In the genomic region with DNA sequence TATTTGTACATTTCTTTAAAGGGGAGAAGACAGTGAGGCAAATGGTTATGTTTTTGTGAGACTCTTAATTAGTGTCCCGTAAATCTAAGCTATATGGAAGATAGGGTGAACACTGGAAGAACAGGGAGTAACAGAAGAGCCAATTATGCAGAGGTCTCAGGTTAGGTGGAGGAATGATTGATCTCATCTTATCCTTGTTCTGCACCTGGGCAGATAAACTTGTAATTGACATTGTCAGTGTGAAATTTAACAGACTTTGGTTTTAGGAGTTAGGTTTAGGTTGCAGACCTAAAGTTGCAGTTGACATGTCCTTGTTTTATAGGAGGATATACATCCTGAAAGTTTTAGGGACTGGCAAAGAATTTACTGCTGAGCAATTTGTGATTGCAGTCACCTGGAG, we compare ENCODE assay signal across 21 cellular contexts. TPM values are rescaled to one million over a fixed set of nuclear protein-coding genes. Genes with fewer than 3 reads are reported as not detected.
DNase-seq lines count a peak whose midpoint lies in the region; ATAC-seq and TF ChIP-seq lines count a peak whose summit lies in the region.
"Had no signal": no experiment of that assay in that cellular context is flagged by ENCODE, and none has a peak within 500 bp of the region (broad histone marks: within the 10 kb centered on the region; RNA-seq: fewer than 3 reads in every experiment).

No MANE protein-coding gene starts in this region.

- H3K4me3 ChIP-seq in osteoblast (ENCODE audit: insufficient read depth, low read length) (no peak overlapping the region), suprapubic skin (no peak overlapping the region)
- H3K4me3 ChIP-seq: body of pancreas, esophagus squamous epithelium, right lobe of liver, thyroid gland had no signal

- H3K4me1 Mint-ChIP-seq in activated T-cell treated with anti-CD3 and anti-CD28 coated beads, Interleukin-2, amount 50 U/mL, for 4 hours (ENCODE audit: low read depth), result peaks cover 77% of the 10 kb centered on the region
- H3K4me1 Mint-ChIP-seq in activated naive CD8-positive, alpha-beta T cell treated with anti-CD3 and anti-CD28 coated beads for 36 hours, result peaks cover 59% of the 10 kb centered on the region

- H2AFZ ChIP-seq in osteoblast (ENCODE audit: low read length), result no peak overlapping the region
- H2AFZ ChIP-seq: parathyroid adenoma had no signal

- no peaks in the 10 kb centered on the region for H3K36me3 ChIP-seq in osteoblast (ENCODE audit: insufficient read depth, low read length)
- H3K36me3 ChIP-seq in suprapubic skin, result no peaks in the 10 kb centered on the region
- H3K36me3 ChIP-seq: esophagus squamous epithelium, right lobe of liver, thyroid gland had no signal

- H3K27ac ChIP-seq in osteoblast (ENCODE audit: low read depth, low read length) (no peak overlapping the region), suprapubic skin (no peak overlapping the region)
- H3K27ac ChIP-seq: body of pancreas, esophagus squamous epithelium, parathyroid adenoma, right lobe of liver, thyroid gland, VCaP had no signal

- H3K4me1 ChIP-seq in osteoblast (ENCODE audit: insufficient read depth, low read length) (peaks cover 43% of the 10 kb centered on the region), suprapubic skin (peaks cover 67% of the 10 kb centered on the region)

- peaks cover 19% of the 10 kb centered on the region for H3K79me2 ChIP-seq in osteoblast (ENCODE audit: insufficient read depth, low read length)
- H3K79me2 ChIP-seq: parathyroid adenoma had no signal

- no peaks in the 10 kb centered on the region for H3K9me3 ChIP-seq in osteoblast (ENCODE audit: low read depth, low read length)
- no peaks in the 10 kb centered on the region for H3K9me3 ChIP-seq in suprapubic skin
- H3K9me3 ChIP-seq: body of pancreas, esophagus squamous epithelium, right lobe of liver, thyroid gland had no signal

- no peaks in the 10 kb centered on the region for H3K36me3 Mint-ChIP-seq in activated T-cell treated with anti-CD3 and anti-CD28 coated beads, Interleukin-2, amount 50 U/mL, for 4 hours (ENCODE audit: insufficient read depth)
- H3K36me3 Mint-ChIP-seq in activated naive CD8-positive, alpha-beta T cell treated with anti-CD3 and anti-CD28 coated beads for 36 hours, result peaks cover 52% of the 10 kb centered on the region

- no peak for ATAC-seq in activated T-cell treated with anti-CD3 and anti-CD28 coated beads, Interleukin-2, amount 50 U/mL, for 4 hours
- no peak for ATAC-seq in GM18873 (IDR thresholded peaks at IDR 0.05; ENCODE audit: low FRiP score, unreplicated experiment)
- ATAC-seq: body of pancreas, right lobe of liver had no signal

- no peaks in the 10 kb centered on the region for H3K27me3 ChIP-seq in osteoblast (ENCODE audit: insufficient read depth, low read length)
- no peaks in the 10 kb centered on the region for H3K27me3 ChIP-seq in suprapubic skin
- H3K27me3 ChIP-seq: body of pancreas, esophagus squamous epithelium, right lobe of liver, thyroid gland had no signal

- no peak for DNase-seq in activated T-cell treated with anti-CD3 and anti-CD28 coated beads, Interleukin-2, amount 50 U/mL, for 4 hours
- no peak for DNase-seq in activated T-cell treated with anti-CD3 and anti-CD28 coated beads for 4 hours
- peak; percentile 19 for DNase-seq in OCI-M1 (lab: John Stamatoyannopoulos, UW)
- DNase-seq in activated naive CD8-positive, alpha-beta T cell treated with anti-CD3 and anti-CD28 coated beads for 36 hours, result no peak
- DNase-seq in osteoblast (ENCODE audit: insufficient read length, low spot score, missing footprints), result peak; percentile 45
- no peak for DNase-seq in suprapubic skin (ENCODE audit: low spot score in 2 of 2)
- DNase-seq in posterior cingulate gyrus, result no peak
- DNase-seq: activated gamma-delta T cell treated with Interleukin-2 at 50 U/mL for 16 hours; body of pancreas; DMS79; effector CD8-positive, alpha-beta T cell; esophagus squamous epithelium; NCI-H146; NCI-H69; right lobe of liver; SHP77; thyroid gland had no signal

- peak overlapping the region; percentile 80 for H3K27ac Mint-ChIP-seq in activated naive CD8-positive, alpha-beta T cell treated with anti-CD3 and anti-CD28 coated beads for 36 hours
- H3K27ac Mint-ChIP-seq: memory B cell had no signal

- TF ChIP-seq CTCF in osteoblast (IDR thresholded peaks at IDR 0.05; ENCODE audit: extremely low read depth, low read depth, low read length) (no peak), suprapubic skin (IDR thresholded peaks at IDR 0.05) (no peak)

- no peaks in the 10 kb centered on the region for H3K27me3 Mint-ChIP-seq in activated T-cell treated with anti-CD3 and anti-CD28 coated beads, Interleukin-2, amount 50 U/mL, for 4 hours (ENCODE audit: low read depth)
- H3K27me3 Mint-ChIP-seq in activated naive CD8-positive, alpha-beta T cell treated with anti-CD3 and anti-CD28 coated beads for 36 hours, result no peaks in the 10 kb centered on the region
- H3K27me3 Mint-ChIP-seq: memory B cell had no signal

- no peaks in the 10 kb centered on the region for H3K9me3 Mint-ChIP-seq in activated T-cell treated with anti-CD3 and anti-CD28 coated beads, Interleukin-2, amount 50 U/mL, for 4 hours
- peaks cover 3% of the 10 kb centered on the region for H3K9me3 Mint-ChIP-seq in activated naive CD8-positive, alpha-beta T cell treated with anti-CD3 and anti-CD28 coated beads for 36 hours
- H3K9me3 Mint-ChIP-seq: memory B cell had no signal

- H4K20me1 ChIP-seq in osteoblast (ENCODE audit: insufficient read depth, low read length), result peaks cover 10% of the 10 kb centered on the region

- intact Hi-C loops in posterior cingulate gyrus (cut with DNase I), result no loop called here

- H3K4me2 ChIP-seq in osteoblast (ENCODE audit: insufficient read depth, low read length), result no peak overlapping the region

- TF ChIP-seq EP300 in suprapubic skin (IDR thresholded peaks at IDR 0.05), result no peak

- TF ChIP-seq POLR2A in suprapubic skin (IDR thresholded peaks at IDR 0.05), result no peak

- peak overlapping the region; percentile 33 for H3K4me3 Mint-ChIP-seq in activated T-cell treated with anti-CD3 and anti-CD28 coated beads, Interleukin-2, amount 50 U/mL, for 4 hours
- H3K4me3 Mint-ChIP-seq in activated naive CD8-positive, alpha-beta T cell treated with anti-CD3 and anti-CD28 coated beads for 36 hours, result peak overlapping the region; percentile 35
- H3K4me3 Mint-ChIP-seq: memory B cell had no signal

- 92% methylated on average over 1 of the region's 1 CpG for WGBS in suprapubic skin

RNA-seq across cellular contexts. Expression of a gene that starts 3.1 kb away (rescaled TPM):
- 10 to 100 TPM; 69.7 to 76.5 (median 72.8) TPM for total RNA-seq in activated T-cell treated with anti-CD3 and anti-CD28 coated beads, Interleukin-2, amount 50 U/mL, for 4 hours
- 100 to 1,000 TPM; 127 to 134 TPM for total RNA-seq in activated naive CD8-positive, alpha-beta T cell treated with anti-CD3 and anti-CD28 coated beads for 36 hours
- total RNA-seq in osteoblast (115 and 138 TPM in 2 replicates), suprapubic skin (10 to 100 TPM; 33.2 to 46.2 (median 42.6) TPM)

RNA-seq across cellular contexts. Expression of a gene that starts 3.5 kb away (rescaled TPM):
- total RNA-seq in activated T-cell treated with anti-CD3 and anti-CD28 coated beads, Interleukin-2, amount 50 U/mL, for 4 hours, result 10 to 100 TPM; 26.6 to 40.0 (median 39.7) TPM
- 10 to 100 TPM; 69.7 to 74.9 TPM for total RNA-seq in activated naive CD8-positive, alpha-beta T cell treated with anti-CD3 and anti-CD28 coated beads for 36 hours
- total RNA-seq in osteoblast (23.9 and 28.2 TPM in 2 replicates), suprapubic skin (10 to 100 TPM in 3 of 4 donors, 1 to 10 TPM in 1; 10.0 to 17.5 (median 11.3) TPM)

RNA-seq across cellular contexts. Expression of a gene that starts 16.6 kb away (rescaled TPM):
- under 1 TPM in 1 of 3 donors, not detected in 2; 0.18 TPM for total RNA-seq in activated T-cell treated with anti-CD3 and anti-CD28 coated beads, Interleukin-2, amount 50 U/mL, for 4 hours
- 1 to 10 TPM in 1 of 2 experiments, under 1 TPM in 1; 0.85 to 1.4 TPM for total RNA-seq in activated naive CD8-positive, alpha-beta T cell treated with anti-CD3 and anti-CD28 coated beads for 36 hours
- total RNA-seq in osteoblast, result not detected in 2 replicates
- under 1 TPM in 1 of 4 donors, not detected in 3; 0.16 TPM for total RNA-seq in suprapubic skin
- total RNA-seq: esophagus squamous epithelium had no signal

RNA-seq across cellular contexts. Expression of a gene that starts 36.4 kb away (rescaled TPM):
- total RNA-seq in activated T-cell treated with anti-CD3 and anti-CD28 coated beads, Interleukin-2, amount 50 U/mL, for 4 hours, result 100 to 1,000 TPM; 107 to 119 (median 115) TPM
- 100 to 1,000 TPM; 121 to 123 TPM for total RNA-seq in activated naive CD8-positive, alpha-beta T cell treated with anti-CD3 and anti-CD28 coated beads for 36 hours
- total RNA-seq in osteoblast, result 54.2 and 58.3 TPM in 2 replicates
- total RNA-seq in suprapubic skin, result 10 to 100 TPM; 46.7 to 57.6 (median 52.5) TPM

RNA-seq across cellular contexts. Expression of a gene that starts 44.1 kb away (rescaled TPM):
- 10 to 100 TPM; 61.8 to 70.9 (median 66.2) TPM for total RNA-seq in activated T-cell treated with anti-CD3 and anti-CD28 coated beads, Interleukin-2, amount 50 U/mL, for 4 hours
- total RNA-seq in activated naive CD8-positive, alpha-beta T cell treated with anti-CD3 and anti-CD28 coated beads for 36 hours, result 10 to 100 TPM; 59.4 to 63.0 TPM
- total RNA-seq in osteoblast, result 35.4 and 39.1 TPM in 2 replicates
- total RNA-seq in suprapubic skin, result 10 to 100 TPM; 28.8 to 54.4 (median 31.9) TPM

Comparison
In these comparisons a context has a peak if more than half of its experiments do, and no peak if none do; other contexts are left out.
1. DNase-seq: peak in OCI-M1 (single experiment) and osteoblast (single experiment); none in activated T-cell treated with anti-CD3 and anti-CD28 coated beads, Interleukin-2, amount 50 U/mL, for 4 hours (single experiment), activated T-cell treated with anti-CD3 and anti-CD28 coated beads for 4 hours (single experiment), activated naive CD8-positive, alpha-beta T cell treated with anti-CD3 and anti-CD28 coated beads for 36 hours (single experiment), suprapubic skin (0 of 2) and posterior cingulate gyrus (0 of 10).